In the genomic region with DNA sequence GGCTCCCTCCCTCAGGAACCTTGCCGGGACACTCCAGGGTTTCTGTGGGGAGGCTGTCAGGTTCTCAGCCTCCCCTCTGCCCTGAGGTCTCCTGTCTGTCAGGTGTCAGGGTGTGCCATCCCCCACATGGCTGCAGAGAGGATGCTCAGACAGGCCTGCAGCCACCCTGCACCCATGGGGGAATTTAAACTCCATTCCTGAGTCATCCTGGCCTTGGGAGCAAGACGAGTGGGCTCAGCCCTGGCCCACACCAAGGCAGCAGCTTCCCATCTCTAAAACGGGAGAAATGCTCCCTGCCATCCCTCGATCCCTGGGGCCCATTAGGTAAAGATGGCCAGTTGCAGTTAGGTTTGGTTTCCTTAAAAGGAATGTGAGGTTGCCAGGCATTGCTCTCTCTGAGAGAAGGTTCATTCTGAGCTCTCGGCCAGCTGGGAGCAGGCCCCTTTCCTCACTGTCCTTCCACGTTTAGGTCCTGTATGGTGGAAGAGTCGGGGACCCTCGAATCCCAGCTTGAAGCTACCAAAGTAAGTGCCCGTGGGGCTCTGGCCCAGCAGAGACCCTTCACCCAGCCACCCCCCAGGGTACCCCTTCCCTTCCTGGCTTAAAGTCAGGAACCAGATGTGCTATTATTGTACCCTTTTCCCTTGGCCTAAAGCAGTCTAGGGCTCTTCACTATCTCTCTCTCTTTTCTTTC, we compare ENCODE assay signal across 23 cellular contexts. TPM values are rescaled to one million over a fixed set of nuclear protein-coding genes. Genes with fewer than 3 reads are reported as not detected.
DNase-seq lines count a peak whose midpoint lies in the region; ATAC-seq and TF ChIP-seq lines count a peak whose summit lies in the region.
"Had no signal": no experiment of that assay in that cellular context is flagged by ENCODE, and none has a peak within 500 bp of the region (broad histone marks: within the 10 kb centered on the region; RNA-seq: fewer than 3 reads in every experiment).

No MANE protein-coding gene starts in this region.

- intact Hi-C loops in heart right ventricle (cut with DNase I), result loop anchor here in 3 of 10 donors (10.0 kb wide), 1 partner anchor 55 kb away; a partner anchor contains a TSS
- intact Hi-C loops in Right ventricle myocardium inferior (cut with DNase I), result loop anchor here (10.0 kb wide), 1 partner anchor 265 kb away; no protein-coding TSS in a partner anchor

- no peak for ATAC-seq in heart right ventricle
- no peak for ATAC-seq in Right ventricle myocardium inferior
- ATAC-seq in stimulated activated memory B cell treated with anti-CD40 and anti-IgM and Interleukin-4, amounts not matched to agents 10 μg/mL and 1 μg/mL and 100 μg/mL, for 72 hours, result no peak
- ATAC-seq: left lobe of liver had no signal

- H3K9ac ChIP-seq in Karpas-422 (ENCODE audit: low read length) (no peak overlapping the region), iPS-15b (ENCODE audit: low read depth, low read length) (peak overlapping the region; percentile 13), smooth muscle cell (ENCODE audit: low read depth) (no peak overlapping the region)

- H3K9me3 ChIP-seq in heart right ventricle (no peaks in the 10 kb centered on the region), Karpas-422 (ENCODE audit: low read length) (no peaks in the 10 kb centered on the region), iPS-15b (ENCODE audit: control insufficient read depth, insufficient read depth, low read length) (no peaks in the 10 kb centered on the region), smooth muscle cell (replicated peaks; ENCODE audit: low read depth) (no peaks in the 10 kb centered on the region)
- H3K9me3 ChIP-seq: colonic mucosa, suprapubic skin had no signal

- WGBS in heart right ventricle, 2 donors, result 68 to 73% methylated on average over 9 of the region's 9 CpGs
- 80% methylated on average over 9 of the region's 9 CpGs for WGBS in smooth muscle cell (ENCODE audit: low lambda C conversion rate)

- H3K27ac ChIP-seq in heart right ventricle (peak overlapping the region in 7 of 10 donors; percentile 39 to 84 (median 73)), Karpas-422 (ENCODE audit: low read length) (no peak overlapping the region), smooth muscle cell (ENCODE audit: low read depth) (no peak overlapping the region)
- H3K27ac ChIP-seq: colonic mucosa had no signal

- H4K20me1 ChIP-seq in Karpas-422 (ENCODE audit: insufficient read depth, low read depth, low read length) (no peaks in the 10 kb centered on the region), smooth muscle cell (ENCODE audit: low read depth) (peaks cover 7% of the 10 kb centered on the region)

- H3K27me3 ChIP-seq in heart right ventricle (no peaks in the 10 kb centered on the region), Karpas-422 (ENCODE audit: low read length) (no peaks in the 10 kb centered on the region), iPS-15b (ENCODE audit: control insufficient read depth, insufficient read depth, low read length) (no peaks in the 10 kb centered on the region), smooth muscle cell (ENCODE audit: low read depth) (no peaks in the 10 kb centered on the region)
- H3K27me3 ChIP-seq: colonic mucosa, suprapubic skin had no signal

- no peaks in the 10 kb centered on the region for H3K79me2 ChIP-seq in Karpas-422 (ENCODE audit: low read length)
- H3K79me2 ChIP-seq in smooth muscle cell (ENCODE audit: low read depth), result no peaks in the 10 kb centered on the region

- H3F3A ChIP-seq in smooth muscle cell (ENCODE audit: low read depth), result peaks cover 16% of the 10 kb centered on the region

- no peak overlapping the region for H3K4me3 Mint-ChIP-seq in stimulated activated memory B cell treated with anti-CD40 and anti-IgM and Interleukin-4, amounts not matched to agents 10 μg/mL and 1 μg/mL and 100 μg/mL, for 72 hours
- H3K4me3 Mint-ChIP-seq: activated CD4-positive, alpha-beta T cell treated with anti-CD3 and anti-CD28 coated beads, Interleukin-2, amount 10 ng/mL, durations not matched to agents 7 days and 5 days had no signal

- no peaks in the 10 kb centered on the region for H3K4me1 Mint-ChIP-seq in stimulated activated memory B cell treated with anti-CD40 and anti-IgM and Interleukin-4, amounts not matched to agents 10 μg/mL and 1 μg/mL and 100 μg/mL, for 72 hours
- H3K4me1 Mint-ChIP-seq: activated CD4-positive, alpha-beta T cell treated with anti-CD3 and anti-CD28 coated beads, Interleukin-2, amount 10 ng/mL, durations not matched to agents 7 days and 5 days had no signal

- no peak overlapping the region for H3K4me3 ChIP-seq in heart right ventricle
- H3K4me3 ChIP-seq in Karpas-422 (ENCODE audit: low read length), result no peak overlapping the region
- H3K4me3 ChIP-seq in iPS-15b (ENCODE audit: low read depth, low read length), result no peak overlapping the region
- no peak overlapping the region for H3K4me3 ChIP-seq in smooth muscle cell
- H3K4me3 ChIP-seq: colonic mucosa, suprapubic skin had no signal

- H3K27me3 Mint-ChIP-seq in stimulated activated memory B cell treated with anti-CD40 and anti-IgM and Interleukin-4, amounts not matched to agents 10 μg/mL and 1 μg/mL and 100 μg/mL, for 72 hours, result no peaks in the 10 kb centered on the region
- H3K27me3 Mint-ChIP-seq: activated CD4-positive, alpha-beta T cell treated with anti-CD3 and anti-CD28 coated beads, Interleukin-2, amount 10 ng/mL, durations not matched to agents 7 days and 5 days had no signal

- H3K4me1 ChIP-seq in heart right ventricle (peaks cover 15 to 46% (median 29%) of the 10 kb centered on the region in 9 donors), Karpas-422 (ENCODE audit: low read length) (no peaks in the 10 kb centered on the region), iPS-15b (ENCODE audit: control insufficient read depth, insufficient read depth, low read length) (no peaks in the 10 kb centered on the region), smooth muscle cell (ENCODE audit: low read depth) (no peaks in the 10 kb centered on the region)

- no peak for TF ChIP-seq CTCF in heart right ventricle (IDR thresholded peaks at IDR 0.05)
- TF ChIP-seq CTCF in smooth muscle cell (IDR thresholded peaks at IDR 0.05; ENCODE audit: borderline replicate concordance, insufficient read depth, poor library complexity, severe bottlenecking), result no peak

- H2AFZ ChIP-seq in Karpas-422 (ENCODE audit: low read length) (no peak overlapping the region), smooth muscle cell (ENCODE audit: low read depth) (no peak overlapping the region)

- H3K36me3 ChIP-seq in heart right ventricle (peaks cover 12 to 99% (median 94%) of the 10 kb centered on the region in 9 donors), Karpas-422 (ENCODE audit: insufficient read depth, low read length) (0 out of 2 replicates have a peak, but pooled peaks cover 6% of the 10 kb centered on the region), iPS-15b (ENCODE audit: control insufficient read depth, insufficient read depth, low read length) (peaks cover 70% of the 10 kb centered on the region), smooth muscle cell (ENCODE audit: low read depth) (peaks cover 4% of the 10 kb centered on the region)

- no peaks in the 10 kb centered on the region for H3K9me2 ChIP-seq in Karpas-422 (replicated peaks; ENCODE audit: insufficient read depth, low read length)

- DNase-seq in heart right ventricle (no peak), Right ventricle myocardium inferior (ENCODE audit: missing footprints) (no peak), Karpas-422 (peak; percentile 15), smooth muscle cell (lab: John Stamatoyannopoulos, UW; ENCODE audit: unreplicated experiment) (no peak), cerebellum (ENCODE audit: low spot score) (no peak), DMS79 treated with DMSO at 0.1 percent for 48 hours (lab: John Stamatoyannopoulos, UW) (no peak)
- DNase-seq: activated CD4-positive, alpha-beta T cell treated with anti-CD3 and anti-CD28 coated beads, Interleukin-2, amount 10 ng/mL, durations not matched to agents 7 days and 5 days; activated naive CD4-positive, alpha-beta T cell; activated T-cell treated with anti-CD3 and anti-CD28 coated beads for 4 hours; colonic mucosa; GF-D8; glutamatergic neuron; GOT3; KBM-7; NCI-H187; nucleus accumbens; SIG-M5; stimulated activated CD4-positive, alpha-beta T cell treated with anti-CD3 and anti-CD28 coated beads, Interleukin-15, amount 100 ng/mL, for 24 hours; T-helper 1 cell had no signal

- no peaks in the 10 kb centered on the region for H3K9me3 Mint-ChIP-seq in stimulated activated memory B cell treated with anti-CD40 and anti-IgM and Interleukin-4, amounts not matched to agents 10 μg/mL and 1 μg/mL and 100 μg/mL, for 72 hours
- H3K9me3 Mint-ChIP-seq: activated CD4-positive, alpha-beta T cell treated with anti-CD3 and anti-CD28 coated beads, Interleukin-2, amount 10 ng/mL, durations not matched to agents 7 days and 5 days had no signal

- H3K27ac Mint-ChIP-seq in stimulated activated memory B cell treated with anti-CD40 and anti-IgM and Interleukin-4, amounts not matched to agents 10 μg/mL and 1 μg/mL and 100 μg/mL, for 72 hours, result peak overlapping the region; percentile 20
- H3K27ac Mint-ChIP-seq: activated CD4-positive, alpha-beta T cell treated with anti-CD3 and anti-CD28 coated beads, Interleukin-2, amount 10 ng/mL, durations not matched to agents 7 days and 5 days had no signal

- no peak overlapping the region for H3K4me2 ChIP-seq in Karpas-422 (ENCODE audit: low read depth, low read length, poor library complexity, severe bottlenecking)
- no peak overlapping the region for H3K4me2 ChIP-seq in smooth muscle cell

- peaks cover 73% of the 10 kb centered on the region for H3K36me3 Mint-ChIP-seq in stimulated activated memory B cell treated with anti-CD40 and anti-IgM and Interleukin-4, amounts not matched to agents 10 μg/mL and 1 μg/mL and 100 μg/mL, for 72 hours

RNA-seq across cellular contexts. Expression of a gene that starts 26.6 kb away (rescaled TPM):
- total RNA-seq in heart right ventricle, result 10 to 100 TPM; 22.1 to 44.8 (median 30.1) TPM
- polyA plus RNA-seq in heart right ventricle, result 10 to 100 TPM; 60.1 to 83.2 TPM
- 40.1 TPM for total RNA-seq in Right ventricle myocardium inferior
- 38.9 and 73.2 TPM in 2 replicates for total RNA-seq in Karpas-422 (2014; rRNA removed; shearing (Covaris generic); ENCODE audit: low replicate concordance)
- total RNA-seq in smooth muscle cell, result 23.5 and 28.6 TPM in 2 replicates
- 50.9 and 58.3 TPM in 2 replicates for polyA plus RNA-seq in smooth muscle cell
- total RNA-seq in cerebellum, result 33.4 TPM

RNA-seq across cellular contexts. Expression of a gene that starts 59.0 kb away (rescaled TPM):
- total RNA-seq in heart right ventricle (100 to 1,000 TPM; 183 to 228 (median 202) TPM), Right ventricle myocardium inferior (175 TPM), smooth muscle cell (262 and 380 TPM in 2 replicates), cerebellum (254 TPM)
- polyA plus RNA-seq in heart right ventricle (100 to 1,000 TPM in 1 of 2 donors, 10 to 100 TPM in 1; 87.0 to 138 TPM), smooth muscle cell (162 and 197 TPM in 2 replicates)
- total RNA-seq in Karpas-422 (2014; rRNA removed; shearing (Covaris generic); ENCODE audit: low replicate concordance), result 378 and 638 TPM in 2 replicates

Comparison
In these comparisons a context has a peak if more than half of its experiments do, and no peak if none do; other contexts are left out.
1. H3K27ac ChIP-seq: peak in heart right ventricle (7 of 10); none in Karpas-422 (single experiment) and smooth muscle cell (single experiment).